In genomic region chr6:113719056-113719455, GRCh38 we compare ENCODE assay signal across 1 cellular context.
TF ChIP-seq lines count a peak whose summit lies in the region.

No MANE protein-coding gene starts in this region.

TF ChIP-seq in K562, 482 proteins besides CTCF, POLR2A, EP300 and RAD21:
- no peak for TF ChIP-seq ZNF398 (CRISPR knock-in tag; IDR thresholded peaks at IDR 0.05)
- 0 out of 2 replicates have a peak, but pooled peaks have one; percentile 23 for TF ChIP-seq CEBPB (tag; IDR thresholded peaks at IDR 0.05)
- TF ChIP-seq CEBPG (CRISPR knock-in tag; IDR thresholded peaks at IDR 0.05) = no peak
- TF ChIP-seq CEBPG (tag; conservative IDR thresholded peaks at IDR 0.05 in 1 of 2, IDR thresholded peaks at IDR 0.05 in 1 of 2) = peak; percentile 53 to 60; a peak in 2 of 4 replicates
- no peak for TF ChIP-seq MTA3 (IDR thresholded peaks at IDR 0.05; ENCODE audit: borderline replicate concordance)
